ENCODE assay signal across 13 cellular contexts in the genomic region with DNA sequence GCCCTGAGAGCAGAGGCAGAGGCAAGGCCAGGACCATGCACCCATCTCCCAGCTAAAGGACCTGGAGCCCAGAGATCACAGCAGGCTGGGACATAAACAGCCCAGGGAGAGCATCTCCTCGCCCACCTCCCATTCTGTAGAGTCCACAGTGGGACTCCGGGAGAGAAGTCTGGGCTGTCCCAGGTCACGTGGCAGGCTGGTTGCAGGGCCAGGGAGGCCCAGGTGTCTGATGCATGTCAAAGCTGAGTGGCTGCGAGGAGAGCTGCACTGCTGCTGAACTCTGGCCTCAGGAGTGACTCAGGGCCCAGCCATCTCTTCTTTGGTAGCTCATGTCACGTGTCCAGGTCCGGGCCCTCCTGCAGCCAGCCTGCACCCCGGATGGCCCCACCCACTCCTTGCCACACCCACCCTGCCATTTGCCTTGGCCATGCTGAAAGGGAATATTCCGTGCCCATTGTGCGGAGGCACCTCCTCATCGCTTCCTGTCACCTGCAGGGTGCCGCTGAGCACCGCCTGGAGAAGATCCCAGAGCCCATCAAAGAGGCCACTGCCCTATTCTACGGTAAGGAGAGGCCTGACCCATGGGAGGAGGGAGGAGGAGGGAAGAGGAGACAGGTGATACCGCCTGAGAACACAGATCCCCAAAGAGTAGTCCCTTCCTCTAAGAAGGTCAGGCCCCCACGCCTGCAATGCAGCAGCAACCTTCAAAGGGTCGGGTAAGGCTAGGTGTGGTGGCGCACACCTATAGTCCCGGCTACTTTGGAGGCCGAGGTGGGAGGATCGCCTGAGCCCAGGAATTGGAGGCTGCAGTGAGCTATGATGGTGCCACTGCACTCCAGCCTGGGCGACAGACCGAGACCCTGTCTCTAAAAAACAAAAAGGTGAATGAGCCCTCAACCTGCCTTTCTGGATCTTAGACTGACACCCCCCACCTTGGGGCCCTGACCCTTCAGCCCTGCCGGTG. TPM values are rescaled to one million over a fixed set of nuclear protein-coding genes. Genes with fewer than 3 reads are reported as not detected.
DNase-seq lines count a peak whose midpoint lies in the region; ATAC-seq, FAIRE-seq and TF ChIP-seq lines count a peak whose summit lies in the region.
"Had no signal": no experiment of that assay in that cellular context is flagged by ENCODE, and none has a peak within 500 bp of the region (broad histone marks: within the 10 kb centered on the region; RNA-seq: fewer than 3 reads in every experiment).

No MANE protein-coding gene starts in this region.

- H3K36me3 ChIP-seq in PC-3 (ENCODE audit: low read depth, low read length) (no peaks in the 10 kb centered on the region), small intestine (ENCODE audit: control insufficient read depth in 2 of 2, insufficient read depth in 2 of 2, low read length in 2 of 2) (no peaks in the 10 kb centered on the region), A673 (ENCODE audit: insufficient read depth, low read length, poor library complexity, severe bottlenecking) (no peaks in the 10 kb centered on the region)
- H3K36me3 ChIP-seq: pancreas had no signal

- H2AFZ ChIP-seq in PC-3 (ENCODE audit: low read length), result no peak overlapping the region

- H3K4me2 ChIP-seq in PC-3 (ENCODE audit: low read length), result no peak overlapping the region

- TF ChIP-seq CTCF in PC-3 (conservative IDR thresholded peaks at IDR 0.05; ENCODE audit: low read depth, low read length) (no peak), A673 (conservative IDR thresholded peaks at IDR 0.05; ENCODE audit: low read depth, low read length) (no peak)

- no peaks in the 10 kb centered on the region for H4K20me1 ChIP-seq in PC-3 (ENCODE audit: low read length)

- H3K27ac ChIP-seq in PC-3 (ENCODE audit: low read length) (no peak overlapping the region), epithelial cell of prostate (no peak overlapping the region), small intestine (ENCODE audit: low read depth in 1 of 2, low read length in 1 of 2) (peak overlapping the region; percentile 32 to 63), A673 (ENCODE audit: low read depth, low read length, poor library complexity, severe bottlenecking) (no peak overlapping the region)
- H3K27ac ChIP-seq: pancreas, tibial nerve had no signal

- peak; percentile 53 for ATAC-seq in PC-3
- ATAC-seq: effector memory CD8-positive, alpha-beta T cell had no signal

- peak; percentile 75 for DNase-seq in SIG-M5 treated with dmso at 0.1 percent for 504 hours (lab: John Stamatoyannopoulos, UW; ENCODE audit: unreplicated experiment)
- no peak for DNase-seq in SIG-M5 (lab: John Stamatoyannopoulos, UW)
- peak; percentile 54 for DNase-seq in PC-3
- DNase-seq in epithelial cell of prostate (ENCODE audit: low read depth, low spot score), result peak; percentile 10
- DNase-seq in small intestine, result peak; percentile 92
- no peak for DNase-seq in A673 (ENCODE audit: low spot score)
- no peak for DNase-seq in activated CD4-positive, CD25-positive, alpha-beta regulatory T cell treated with anti-CD3 and anti-CD28 coated beads, Interleukin-2, amount 50 U/mL, for 72 hours
- no peak for DNase-seq in hippocampal formation (lab: John Stamatoyannopoulos, UW)
- DNase-seq: activated gamma-delta T cell treated with Interleukin-2 at 50 U/mL for 16 hours; effector memory CD8-positive, alpha-beta T cell had no signal

- no peaks in the 10 kb centered on the region for H3F3A ChIP-seq in PC-3 (ENCODE audit: low read length, unreplicated experiment)

- POLR2A ChIA-PET in PC-3 (lab: Charles Lee; ENCODE audit: unreplicated experiment), result interaction anchor here (0.5 kb wide), 1 partner anchor 839 kb away, joined by 3 read pairs; no protein-coding TSS in a partner anchor
- POLR2A ChIA-PET in A673 (lab: Charles Lee; ENCODE audit: low non-redundant PET), result no interaction called here

- CTCF ChIA-PET in PC-3 (lab: Charles Lee) (interaction anchor here (0.6 to 1.0 kb wide), 4 partner anchors 50 to 734 kb away, joined by 4 to 8 read pairs (median 4); no protein-coding TSS in a partner anchor), A673 (lab: Charles Lee) (interaction anchor here (0.9 kb wide), 1 partner anchor 731 kb away, joined by 3 read pairs; no protein-coding TSS in a partner anchor)

- intact Hi-C loops in PC-3 (cut with micrococcal nuclease), result loop anchor here (2.0 to 5.0 kb wide), 2 partner anchors 585 to 672 kb away; no protein-coding TSS in a partner anchor
- intact Hi-C loops in A673 (cut with micrococcal nuclease; ENCODE audit: unreplicated experiment), result loop anchor here (2.0 kb wide), 1 partner anchor 585 kb away; no protein-coding TSS in a partner anchor

- H3K79me2 ChIP-seq in PC-3 (ENCODE audit: low read length), result no peaks in the 10 kb centered on the region

- WGBS in small intestine, 3 donors, result 62 to 71% (median 69%) methylated on average over 23 of the region's 23 CpGs

- H3K4me1 ChIP-seq in PC-3 (ENCODE audit: insufficient read depth, low read length) (no peaks in the 10 kb centered on the region), small intestine (ENCODE audit: control insufficient read depth in 2 of 2, insufficient read depth in 1 of 2, low read depth in 1 of 2, low read length in 1 of 2) (no peaks in the 10 kb centered on the region), A673 (ENCODE audit: insufficient read depth, low read length, poor library complexity, severe bottlenecking) (no peaks in the 10 kb centered on the region)
- H3K4me1 ChIP-seq: pancreas had no signal

- H3K4me3 ChIP-seq in PC-3 (ENCODE audit: low read length) (no peak overlapping the region), small intestine (ENCODE audit: low read depth in 1 of 2, low read length in 2 of 2) (no peak overlapping the region), A673 (ENCODE audit: low read depth, low read length, poor library complexity, severe bottlenecking) (no peak overlapping the region)
- H3K4me3 ChIP-seq: pancreas, tibial nerve had no signal

- no peaks in the 10 kb centered on the region for H3K9me2 ChIP-seq in PC-3 (replicated peaks; ENCODE audit: low read length)

- no peak overlapping the region for H3K9ac ChIP-seq in PC-3 (ENCODE audit: low read length)

- H3K9me3 ChIP-seq in PC-3 (ENCODE audit: low read length) (no peaks in the 10 kb centered on the region), small intestine (ENCODE audit: control insufficient read depth, low read depth) (no peaks in the 10 kb centered on the region), A673 (ENCODE audit: low read depth, low read length, poor library complexity, severe bottlenecking) (no peaks in the 10 kb centered on the region)
- H3K9me3 ChIP-seq: pancreas, tibial nerve had no signal

- no peak for FAIRE-seq in small intestine (lab: Jason Lieb, UNC)
- FAIRE-seq: islet of Langerhans, pancreas had no signal

- H3K27me3 ChIP-seq in PC-3 (ENCODE audit: low read length) (no peaks in the 10 kb centered on the region), small intestine (ENCODE audit: control insufficient read depth in 2 of 2, insufficient read depth in 2 of 2, low read length in 2 of 2) (no peaks in the 10 kb centered on the region), A673 (replicated peaks; ENCODE audit: insufficient read depth, low read depth, low read length, poor library complexity) (no peaks in the 10 kb centered on the region)
- H3K27me3 ChIP-seq: pancreas, tibial nerve had no signal

- BruUV-seq in PC-3 (replicated peaks; lab: Mats Ljungman, UMichigan) (no TSS peak), A673 (replicated peaks; lab: Mats Ljungman, UMichigan) (no TSS peak)

RNA-seq across cellular contexts. Expression of gene SH2B2, which starts 12.6 kb away (rescaled TPM):
- total RNA-seq in PC-3 (2014; rRNA removed) (8.8 and 10.7 TPM in 2 replicates), A673 (2021) (8.6 and 11.3 TPM in 2 replicates)
- polyA plus RNA-seq in small intestine, result 1 to 10 TPM in 2 of 3 donors, under 1 TPM in 1; 0.67 to 2.5 (median 1.6) TPM

Comparison
In these comparisons a context has a peak if more than half of its experiments do, and no peak if none do; other contexts are left out.
1. DNase-seq: peak in SIG-M5 treated with dmso at 0.1 percent for 504 hours (single experiment), PC-3 (single experiment), epithelial cell of prostate (single experiment) and small intestine (single experiment); none in SIG-M5 (single experiment), A673 (single experiment), activated CD4-positive, CD25-positive, alpha-beta regulatory T cell treated with anti-CD3 and anti-CD28 coated beads, Interleukin-2, amount 50 U/mL, for 72 hours (single experiment) and hippocampal formation (0 of 2).
2. H3K27ac ChIP-seq: peak in small intestine (2 of 2); none in PC-3 (single experiment), epithelial cell of prostate (single experiment) and A673 (single experiment).